ENCODE assay signal across 8 cellular contexts in genomic region chr7:26853788-26854393, GRCh38. TPM values are rescaled to one million over a fixed set of nuclear protein-coding genes. Genes with fewer than 3 reads are reported as not detected.
DNase-seq lines count a peak whose midpoint lies in the region; ATAC-seq and TF ChIP-seq lines count a peak whose summit lies in the region.

No MANE protein-coding gene starts in this region.

- no peaks in the 10 kb centered on the region for H4K20me1 ChIP-seq in PC-9 (ENCODE audit: insufficient read depth)

- no peak overlapping the region for H3K4me3 ChIP-seq in AG09309 (ENCODE audit: control insufficient read depth, low read depth, low read length)
- H3K4me3 ChIP-seq in PC-9 = no peak overlapping the region
- peak overlapping the region; percentile 42 for H3K4me3 ChIP-seq in parathyroid adenoma (ENCODE audit: low read depth, low read length)

- DNase-seq in AG09309 (ENCODE audit: low read depth) (peak; percentile 18), H4 (ENCODE audit: low spot score) (peak; percentile 73), PC-9 (peak in 1 of 2 experiments; percentile 60)
- no peak for DNase-seq in activated effector memory CD4-positive, alpha-beta T cell treated with Interleukin-2 at 50 U/mL for 16 hours
- no peak for DNase-seq in stimulated activated CD4-positive, alpha-beta T cell treated with anti-CD3 and anti-CD28 coated beads, Interleukin-12 subunit alpha, Interleukin-12 subunit beta, amount 100 ng/mL, for 4 hours

- BruUV-seq in PC-9 (replicated peaks; lab: Mats Ljungman, UMichigan) = no TSS peak

- peaks cover 42% of the 10 kb centered on the region for H3K79me2 ChIP-seq in PC-9 (ENCODE audit: low read depth)
- H3K79me2 ChIP-seq in parathyroid adenoma = no peaks in the 10 kb centered on the region

- CTCF ChIA-PET in PC-9 (lab: Charles Lee) = interaction anchor here (0.5 to 1.8 kb wide), 3 partner anchors 55 to 307 kb away, joined by 4 to 17 read pairs (median 10); no protein-coding TSS in a partner anchor

- peaks cover 24% of the 10 kb centered on the region for H3K4me1 ChIP-seq in PC-9 (replicated peaks; ENCODE audit: insufficient read depth)
- H3K4me1 ChIP-seq in parathyroid adenoma = no peaks in the 10 kb centered on the region

- H3K27me3 ChIP-seq in PC-9 (ENCODE audit: insufficient read depth, low read depth) (no peaks in the 10 kb centered on the region), parathyroid adenoma (ENCODE audit: control insufficient read depth, insufficient read depth, low read length) (no peaks in the 10 kb centered on the region)

- intact Hi-C loops in PC-9 (cut with micrococcal nuclease; ENCODE audit: unreplicated experiment) = loop anchor here (1.0 to 10.0 kb wide), 4 partner anchors 167 to 1171 kb away; no protein-coding TSS in a partner anchor

- ATAC-seq in esophagus mucosa (peak; percentile 42), HG02840 (IDR thresholded peaks at IDR 0.05; ENCODE audit: low FRiP score, unreplicated experiment) (no peak)

- no peaks in the 10 kb centered on the region for H3K9me2 ChIP-seq in PC-9 (ENCODE audit: insufficient read depth)

- H3K4me2 ChIP-seq in PC-9 = no peak overlapping the region
- peak overlapping the region; percentile 31 for H3K4me2 ChIP-seq in parathyroid adenoma (ENCODE audit: low read length)

- no peak overlapping the region for H3K27ac ChIP-seq in PC-9
- no peak overlapping the region for H3K27ac ChIP-seq in parathyroid adenoma

- POLR2A ChIA-PET in PC-9 (lab: Charles Lee; ENCODE audit: unreplicated experiment) = interaction anchor here (0.6 kb wide), 1 partner anchor 266 kb away, joined by 5 read pairs; no protein-coding TSS in a partner anchor

- no peak overlapping the region for H3K9ac ChIP-seq in parathyroid adenoma

- H3F3A ChIP-seq in PC-9 (ENCODE audit: insufficient read depth, low read depth) = peaks cover 21% of the 10 kb centered on the region; the same call in 1 of the 2 replicates

- H3K36me3 ChIP-seq in PC-9 (ENCODE audit: low read depth) (peaks cover 38% of the 10 kb centered on the region; the same call in 1 of the 2 replicates), parathyroid adenoma (ENCODE audit: control insufficient read depth, insufficient read depth, low read length) (no peaks in the 10 kb centered on the region)

- H3K9me3 ChIP-seq in PC-9 (ENCODE audit: insufficient read depth, low read depth) = no peaks in the 10 kb centered on the region
- no peaks in the 10 kb centered on the region for H3K9me3 ChIP-seq in parathyroid adenoma (ENCODE audit: control insufficient read depth, low read length)

- H2AFZ ChIP-seq in PC-9 = no peak overlapping the region
- H2AFZ ChIP-seq in parathyroid adenoma = no peak overlapping the region

- TF ChIP-seq CTCF in AG09309 (IDR thresholded peaks at IDR 0.05; ENCODE audit: control insufficient read depth, insufficient read depth, low read depth, low read length, missing control alignments) (peak; percentile 54), PC-9 (conservative IDR thresholded peaks at IDR 0.05) (peak; percentile 90), parathyroid adenoma (IDR thresholded peaks at IDR 0.05) (peak; percentile 65)

RNA-seq across cellular contexts. Expression of gene SKAP2, which starts 10.5 kb away (rescaled TPM):
- total RNA-seq in H4 (2014; rRNA removed; shearing (Covaris generic)) = 42.4 and 55.7 TPM in 2 replicates
- total RNA-seq in PC-9 (2021) (59.2 and 74.9 TPM in 2 replicates), esophagus mucosa (22.2 TPM)

Comparison
In these comparisons a context has a peak if more than half of its experiments do, and no peak if none do; other contexts are left out.
1. DNase-seq: peak in AG09309 (single experiment) and H4 (single experiment); none in activated effector memory CD4-positive, alpha-beta T cell treated with Interleukin-2 at 50 U/mL for 16 hours (single experiment) and stimulated activated CD4-positive, alpha-beta T cell treated with anti-CD3 and anti-CD28 coated beads, Interleukin-12 subunit alpha, Interleukin-12 subunit beta, amount 100 ng/mL, for 4 hours (single experiment).
2. Peak in every context shown above with its lines, with median percentiles within 50 percentile points of each other: CTCF ChIP-seq.